26 cellular contexts compared by ENCODE assay signal in the genomic region with DNA sequence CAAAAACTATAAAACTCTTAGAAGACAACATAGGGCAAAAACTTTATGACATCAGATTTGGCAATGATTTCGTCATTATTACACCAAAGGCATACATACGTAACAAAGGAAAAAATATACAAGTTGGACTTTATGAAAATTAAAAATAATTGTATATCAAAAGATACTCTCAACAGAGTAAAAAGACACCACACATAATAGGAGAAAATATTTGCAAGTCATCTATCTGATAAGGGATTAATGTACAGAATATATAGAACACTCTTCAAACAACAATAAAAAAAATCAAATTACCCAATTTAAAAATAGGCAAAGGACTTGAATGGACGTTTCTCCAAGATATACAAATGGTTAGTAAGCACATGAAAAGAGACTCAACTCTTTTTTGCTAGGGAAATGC.
DNase-seq lines count a peak whose midpoint lies in the region; ATAC-seq, FAIRE-seq and TF ChIP-seq lines count a peak whose summit lies in the region.
"Had no signal": no experiment of that assay in that cellular context is flagged by ENCODE, and none has a peak within 500 bp of the region (broad histone marks: within the 10 kb centered on the region; RNA-seq: fewer than 3 reads in every experiment).

No MANE protein-coding gene starts in this region.

- intact Hi-C loops in natural killer cell (cut with micrococcal nuclease) (no loop called here), OCI-LY7 (cut with micrococcal nuclease; ENCODE audit: unreplicated experiment) (no loop called here), K562 (cut with micrococcal nuclease) (no loop called here)

- BruUV-seq in OCI-LY7 (replicated peaks; lab: Mats Ljungman, UMichigan) (no TSS peak), K562 (replicated peaks; lab: Mats Ljungman, UMichigan) (no TSS peak)

- POLR2A ChIA-PET in OCI-LY7 (lab: Charles Lee), result interaction anchor here (0.6 to 0.8 kb wide), 2 partner anchors 16 to 32 kb away, joined by 3 read pairs; no protein-coding TSS in a partner anchor
- POLR2A ChIA-PET in K562 (lab: Yijun Ruan, JAX), result no interaction called here
- POLR2A ChIA-PET in GM10248 (lab: Yijun Ruan, JAX), result interaction anchor here (0.7 kb wide), 1 partner anchor 39 kb away, joined by 4 read pairs; no protein-coding TSS in a partner anchor

- ATAC-seq in natural killer cell, result no peak
- no peak for ATAC-seq in natural killer cell treated with Interleukin-12 subunit alpha and Interleukin-12 subunit beta and Interleukin-15 and Interleukin-18, amount 100 ng/mL, for 72 hours
- no peak for ATAC-seq in K562
- ATAC-seq in HG03457 (IDR thresholded peaks at IDR 0.05; ENCODE audit: unreplicated experiment), result no peak
- ATAC-seq: left ventricle myocardium superior, Panc1 had no signal

- no peak for TF ChIP-seq EP300 in K562 (IDR thresholded peaks at IDR 0.05; ENCODE audit: low read length)

- H3K27me3 ChIP-seq in K562 (ENCODE audit: control insufficient read depth in 2 of 2, insufficient read depth in 2 of 2, low read length in 2 of 2), result no peaks in the 10 kb centered on the region
- H3K27me3 ChIP-seq: esophagus muscularis mucosa, neural progenitor cell, SJCRH30, vagina had no signal

- WGBS in K562 (ENCODE audit: insufficient coverage, low coverage, missing lambda C conversion rate), result 94% methylated on average over 3 of the region's 3 CpGs

- H3K9me3 Mint-ChIP-seq in natural killer cell, result peaks cover 0 to 6% of the 10 kb centered on the region in 2 donors
- peaks cover 6% of the 10 kb centered on the region for H3K9me3 Mint-ChIP-seq in natural killer cell treated with Interleukin-12 subunit alpha and Interleukin-12 subunit beta and Interleukin-15 and Interleukin-18, amount 100 ng/mL, for 72 hours

- H4K20me1 ChIP-seq in OCI-LY7 (ENCODE audit: insufficient read depth, low read length) (0 out of 2 replicates have a peak, but pooled peaks cover 12% of the 10 kb centered on the region), K562 (replicated peaks; ENCODE audit: control insufficient read depth, insufficient read depth, low read length) (no peaks in the 10 kb centered on the region)

- peaks cover 36 to 59% of the 10 kb centered on the region in 2 donors for H3K4me1 Mint-ChIP-seq in natural killer cell
- peaks cover 49 to 56% of the 10 kb centered on the region in 2 donors for H3K4me1 Mint-ChIP-seq in natural killer cell treated with Interleukin-12 subunit alpha and Interleukin-12 subunit beta and Interleukin-15 and Interleukin-18, amount 100 ng/mL, for 72 hours (ENCODE audit: low read depth in 2 of 2)

- H3K9me3 ChIP-seq in OCI-LY7 (ENCODE audit: low read length) (peaks cover 7% of the 10 kb centered on the region; the same call in 1 of the 2 replicates), K562 (replicated peaks; ENCODE audit: control insufficient read depth, insufficient read depth, low read depth, low read length) (0 out of 2 replicates have a peak, but pooled peaks cover 5% of the 10 kb centered on the region)
- H3K9me3 ChIP-seq: SJCRH30, vagina had no signal

- H2AFZ ChIP-seq in OCI-LY7 (ENCODE audit: low read length) (no peak overlapping the region), K562 (ENCODE audit: low read depth, low read length) (no peak overlapping the region)
- H2AFZ ChIP-seq: neural progenitor cell had no signal

- H3K36me3 ChIP-seq in OCI-LY7 (ENCODE audit: insufficient read depth, low read length), result peaks cover 93% of the 10 kb centered on the region
- peaks cover 85% of the 10 kb centered on the region for H3K36me3 ChIP-seq in K562 (ENCODE audit: control insufficient read depth, insufficient read depth, low read length)
- H3K36me3 ChIP-seq: neural progenitor cell, SJCRH30, vagina had no signal

- H3K79me2 ChIP-seq in OCI-LY7 (ENCODE audit: insufficient read depth, low read depth, low read length), result peaks cover 92% of the 10 kb centered on the region
- H3K79me2 ChIP-seq in K562 (ENCODE audit: control insufficient read depth, insufficient read depth, low read length), result no peaks in the 10 kb centered on the region; the same call in 2 of the 3 replicates

- H3K4me3 ChIP-seq in OCI-LY7 (ENCODE audit: low read depth, low read length, poor library complexity, severe bottlenecking) (no peak overlapping the region), K562 (no peak overlapping the region)
- H3K4me3 ChIP-seq: esophagus muscularis mucosa, neural progenitor cell, SJCRH30, vagina had no signal

- DNase-seq in natural killer cell (no peak), OCI-LY7 (ENCODE audit: low spot score) (no peak), K562 (ENCODE audit: extremely low read depth in 1 of 4, low spot score in 3 of 4) (no peak), GM10248 (ENCODE audit: extremely low spot score) (no peak), NOMO-1 treated with DMSO at 0.1 percent for 48 hours (lab: John Stamatoyannopoulos, UW; ENCODE audit: unreplicated experiment) (no peak)
- DNase-seq in natural killer cell treated with Interleukin-12 subunit alpha and Interleukin-12 subunit beta and Interleukin-15 and Interleukin-18, amount 100 ng/mL, for 72 hours (ENCODE audit: low spot score), result no peak
- DNase-seq: CD8-positive, alpha-beta memory T cell; effector memory CD4-positive, alpha-beta T cell; hypothalamus; KG1; left ventricle myocardium superior; NCI-H187; NCI-H2227 treated with DMSO at 0.1 percent for 48 hours; NCI-H748 treated with DMSO at 0.1 percent for 48 hours; posterior cingulate gyrus; SJCRH30; T-helper 9 cell had no signal

- peaks cover 14% of the 10 kb centered on the region for H3K36me3 Mint-ChIP-seq in natural killer cell
- peaks cover 31% of the 10 kb centered on the region for H3K36me3 Mint-ChIP-seq in natural killer cell treated with Interleukin-12 subunit alpha and Interleukin-12 subunit beta and Interleukin-15 and Interleukin-18, amount 100 ng/mL, for 72 hours

- H3K27ac ChIP-seq in OCI-LY7 (ENCODE audit: low read depth, low read length, poor library complexity, severe bottlenecking) (peak overlapping the region; percentile 99), K562 (ENCODE audit: extremely low read depth, low read depth, low read length) (no peak overlapping the region)
- H3K27ac ChIP-seq: esophagus muscularis mucosa, neural progenitor cell, SJCRH30, vagina had no signal

- no peak for FAIRE-seq in K562 (lab: Jason Lieb, UNC)
- FAIRE-seq: frontal cortex, islet of Langerhans had no signal

- TF ChIP-seq CTCF in natural killer cell (IDR thresholded peaks at IDR 0.05) (no peak), OCI-LY7 (conservative IDR thresholded peaks at IDR 0.05; ENCODE audit: low read length) (no peak), K562 (IDR thresholded peaks at IDR 0.05 in 2 of 3, conservative IDR thresholded peaks at IDR 0.05 in 1 of 3; ENCODE audit: insufficient read depth in 2 of 3, low read depth in 1 of 3, low read length in 3 of 3) (no peak), GM10248 (IDR thresholded peaks at IDR 0.05; ENCODE audit: control extremely low read depth, extremely low read depth, low read depth, missing control alignments) (no peak)

- H3K9me2 ChIP-seq in OCI-LY7 (ENCODE audit: insufficient read depth, low read length), result no peaks in the 10 kb centered on the region

- TF ChIP-seq RAD21 in K562 (CRISPR knock-in tag; conservative IDR thresholded peaks at IDR 0.05 in 1 of 2, IDR thresholded peaks at IDR 0.05 in 1 of 2), result no peak

- TF ChIP-seq POLR2A in K562 (conservative IDR thresholded peaks at IDR 0.05), result no peak

- H3K9ac ChIP-seq in K562 (ENCODE audit: insufficient read depth in 1 of 2, low read depth in 2 of 2, low read length in 2 of 2), result no peak overlapping the region
- H3K9ac ChIP-seq: neural progenitor cell had no signal

- no peaks in the 10 kb centered on the region for H3K27me3 Mint-ChIP-seq in natural killer cell (ENCODE audit: low read depth in 2 of 2)
- H3K27me3 Mint-ChIP-seq in natural killer cell treated with Interleukin-12 subunit alpha and Interleukin-12 subunit beta and Interleukin-15 and Interleukin-18, amount 100 ng/mL, for 72 hours, result no peaks in the 10 kb centered on the region
- H3K27me3 Mint-ChIP-seq: CD8-positive, alpha-beta memory T cell had no signal

- H3K4me1 ChIP-seq in OCI-LY7 (ENCODE audit: insufficient read depth, low read length, poor library complexity, severe bottlenecking), result peaks cover 79% of the 10 kb centered on the region
- no peaks in the 10 kb centered on the region for H3K4me1 ChIP-seq in K562 (replicated peaks in 1 of 2; ENCODE audit: control insufficient read depth in 2 of 2, insufficient read depth in 2 of 2, low read length in 2 of 2)
- H3K4me1 ChIP-seq: SJCRH30, vagina had no signal

- in situ Hi-C loops in K562 (cut with MboI), result no loop called here

- H3K4me2 ChIP-seq in OCI-LY7 (ENCODE audit: low read length) (peak overlapping the region; percentile 88; the same call in 1 of the 2 replicates), K562 (ENCODE audit: insufficient read depth, low read length) (no peak overlapping the region)
- H3K4me2 ChIP-seq: neural progenitor cell had no signal

- H3K27ac Mint-ChIP-seq in natural killer cell, result peak overlapping the region; percentile 22 to 39
- H3K27ac Mint-ChIP-seq in natural killer cell treated with Interleukin-12 subunit alpha and Interleukin-12 subunit beta and Interleukin-15 and Interleukin-18, amount 100 ng/mL, for 72 hours, result peak overlapping the region in 1 of 2 donors; percentile 61
- H3K27ac Mint-ChIP-seq: activated T-helper 1 cell treated with anti-CD3 and anti-CD28 coated beads, Interleukin-12 subunit alpha, Interleukin-12 subunit beta, Interleukin-2, Interleukin-4 antibody, amounts not matched to agents 30 ng/mL and 10 ng/mL and 1 ng/mL, durations not matched to agents 14 hours and 24 hours and 36 hours; brain; neural progenitor cell had no signal

- CTCF ChIA-PET in OCI-LY7 (lab: Charles Lee; ENCODE audit: unreplicated experiment), result no interaction called here
- CTCF ChIA-PET in K562 (lab: Yijun Ruan, JAX; ENCODE audit: low intra/inter-chr PET ratio), result no interaction called here
- CTCF ChIA-PET in GM10248 (lab: Yijun Ruan, JAX), result no interaction called here

- no peaks in the 10 kb centered on the region for H3K9me1 ChIP-seq in K562 (ENCODE audit: control insufficient read depth, insufficient read depth, low read length)

- no peak overlapping the region for H3K4me3 Mint-ChIP-seq in natural killer cell
- H3K4me3 Mint-ChIP-seq in natural killer cell treated with Interleukin-12 subunit alpha and Interleukin-12 subunit beta and Interleukin-15 and Interleukin-18, amount 100 ng/mL, for 72 hours, result no peak overlapping the region
- H3K4me3 Mint-ChIP-seq: activated T-helper 1 cell treated with anti-CD3 and anti-CD28 coated beads, Interleukin-12 subunit alpha, Interleukin-12 subunit beta, Interleukin-2, Interleukin-4 antibody, amounts not matched to agents 30 ng/mL and 10 ng/mL and 1 ng/mL, durations not matched to agents 14 hours and 24 hours and 36 hours; brain; CD8-positive, alpha-beta memory T cell; neural progenitor cell had no signal

TF ChIP-seq in K562, 482 proteins besides CTCF, POLR2A, EP300 and RAD21 (continues in another document):
- TF ChIP-seq CEBPB (tag; IDR thresholded peaks at IDR 0.05) (peak; percentile 24; the same call in 1 of the 2 replicates), MAFG (tag; conservative IDR thresholded peaks at IDR 0.05) (peak; percentile 57), ZNF224 (CRISPR knock-in tag; IDR thresholded peaks at IDR 0.05) (no peak)
